Comparison of ENCODE assay signal across 1 cellular context in the genomic region with DNA sequence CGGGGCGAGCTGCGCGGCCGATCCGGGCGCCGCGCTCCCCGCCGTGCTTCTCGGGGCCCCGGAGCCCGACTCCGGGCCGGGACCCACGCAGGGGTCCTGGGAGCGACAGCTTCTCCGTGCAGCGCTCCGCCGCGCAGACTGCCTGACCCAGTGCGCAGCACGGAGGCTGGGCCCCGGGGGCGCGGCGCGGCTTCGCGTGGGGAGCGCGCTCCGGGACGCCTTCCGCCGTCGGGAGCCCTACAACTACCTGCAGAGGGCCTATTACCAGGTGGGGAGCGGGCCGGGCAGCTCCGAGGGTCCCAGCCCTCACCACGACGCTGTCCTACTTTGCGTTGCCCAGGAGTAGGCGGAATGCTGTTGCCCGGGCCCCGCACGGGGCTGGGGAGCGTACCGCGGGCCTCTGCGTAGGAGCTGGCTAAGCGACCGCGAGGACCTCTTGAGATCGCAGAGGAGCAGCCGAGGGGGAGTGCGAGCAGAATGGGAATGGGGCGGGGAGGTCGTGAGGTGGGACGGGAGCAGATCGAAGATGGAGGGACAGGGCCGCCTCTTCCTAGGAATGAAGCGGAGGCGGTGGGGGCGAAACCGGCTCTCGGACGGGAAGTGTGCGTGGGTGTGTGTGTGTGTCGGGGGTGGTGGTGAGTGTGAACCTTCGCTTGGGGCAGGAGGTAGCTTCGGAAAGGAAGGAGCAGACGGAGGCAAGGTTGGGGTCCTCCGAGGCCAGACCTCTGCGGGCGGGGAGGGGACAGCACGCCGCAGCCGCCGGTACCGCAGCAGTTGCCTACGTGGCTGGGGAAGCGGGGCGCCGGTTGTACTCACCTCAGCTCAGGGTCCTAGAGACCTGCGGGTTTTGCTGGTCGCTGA.
TF ChIP-seq lines count a peak whose summit lies in the region.

No MANE protein-coding gene starts in this region.

TF ChIP-seq in IMR-90, 13 proteins besides CTCF, POLR2A, EP300 and RAD21:
- TF ChIP-seq USF2 (IDR thresholded peaks at IDR 0.05; ENCODE audit: low read depth, low read length), result no peak
- no peak; the same call in 1 of the 2 replicates for TF ChIP-seq MAZ (IDR thresholded peaks at IDR 0.05; ENCODE audit: borderline replicate concordance, low read depth, low read length)
- TF ChIP-seq ELK1 (IDR thresholded peaks at IDR 0.05; ENCODE audit: borderline replicate concordance, low read depth, low read length), result no peak
- no peak for TF ChIP-seq MXI1 (IDR thresholded peaks at IDR 0.05; ENCODE audit: borderline replicate concordance, low read depth, low read length)
- TF ChIP-seq RFX5 (IDR thresholded peaks at IDR 0.05; ENCODE audit: low read depth, low read length), result no peak
- no peak for TF ChIP-seq CEBPB (IDR thresholded peaks at IDR 0.05; ENCODE audit: low read depth, low read length)
- no peak for TF ChIP-seq NFE2L2 (IDR thresholded peaks at IDR 0.05; ENCODE audit: low read depth, low read length)
TF ChIP-seq in IMR-90: peak in this region for 0.
